Comparison of ENCODE assay signal across 8 cellular contexts in the genomic region with DNA sequence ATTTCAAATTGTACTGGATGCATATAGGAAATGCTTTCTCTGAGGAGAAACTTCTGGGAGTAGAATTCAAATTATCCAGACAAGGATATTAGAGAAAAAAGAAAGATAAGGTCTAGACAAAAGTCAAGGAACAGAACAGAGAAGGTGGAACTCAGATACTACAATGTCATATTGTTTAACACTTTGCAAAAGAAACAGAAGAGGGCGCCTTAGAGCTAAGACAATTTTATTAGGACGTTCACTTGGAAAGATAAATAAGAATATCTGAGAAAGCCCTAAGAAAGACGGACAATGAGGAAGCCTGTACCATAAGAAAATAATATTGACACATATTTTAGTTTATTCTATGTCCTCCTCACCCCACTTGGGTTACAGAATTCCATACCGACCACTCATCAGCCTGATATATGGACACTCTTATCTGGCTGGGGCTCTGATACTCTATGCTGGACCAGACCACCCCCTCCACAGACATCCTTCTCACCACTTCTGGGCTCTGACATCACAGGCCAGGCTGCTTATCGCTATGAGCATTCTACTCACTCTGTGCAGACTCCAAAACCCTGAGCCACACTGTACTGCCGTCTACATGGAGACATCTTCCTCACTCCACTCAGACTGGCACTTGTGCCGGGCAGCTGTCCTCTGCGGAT. TPM values are rescaled to one million over a fixed set of nuclear protein-coding genes. Genes with fewer than 3 reads are reported as not detected.
DNase-seq lines count a peak whose midpoint lies in the region; ATAC-seq and TF ChIP-seq lines count a peak whose summit lies in the region.

No MANE protein-coding gene starts in this region.

- CTCF ChIA-PET in CD4-positive, alpha-beta T cell (lab: Charles Lee) = interaction anchor here (0.7 to 2.4 kb wide), 12 partner anchors 9 to 850 kb away, joined by 3 to 11 read pairs (median 3); partner anchors contain the start of genes AK3, RCL1 and SPATA6L

- no peaks in the 10 kb centered on the region for H3K27me3 Mint-ChIP-seq in CD4-positive, alpha-beta T cell

- H3K36me3 Mint-ChIP-seq in CD4-positive, alpha-beta T cell (ENCODE audit: low read depth) = no peaks in the 10 kb centered on the region
- H3K36me3 Mint-ChIP-seq in activated naive CD4-positive, alpha-beta T cell treated with anti-CD3 and anti-CD28 coated beads, Interleukin-2, amount 50 U/mL, for 72 hours = no peaks in the 10 kb centered on the region

- H3K27me3 ChIP-seq in CD4-positive, alpha-beta T cell (ENCODE audit: control insufficient read depth, insufficient read depth, low read length) = no peaks in the 10 kb centered on the region
- H3K27me3 ChIP-seq in prostate gland (replicated peaks; ENCODE audit: insufficient read depth) = no peaks in the 10 kb centered on the region

- H3K9me3 ChIP-seq in CD4-positive, alpha-beta T cell (ENCODE audit: control insufficient read depth, low read length) = no peaks in the 10 kb centered on the region
- no peaks in the 10 kb centered on the region for H3K9me3 ChIP-seq in SK-N-MC (ENCODE audit: low read depth, low read length)
- H3K9me3 ChIP-seq in prostate gland = no peaks in the 10 kb centered on the region

- H3K4me3 ChIP-seq in SK-N-MC (no peak overlapping the region), fibroblast of pulmonary artery (replicated peaks; ENCODE audit: low read depth, low read length) (no peak overlapping the region), prostate gland (no peak overlapping the region)

- H3K9me3 Mint-ChIP-seq in CD4-positive, alpha-beta T cell = no peaks in the 10 kb centered on the region
- no peaks in the 10 kb centered on the region for H3K9me3 Mint-ChIP-seq in activated naive CD4-positive, alpha-beta T cell treated with anti-CD3 and anti-CD28 coated beads, Interleukin-2, amount 50 U/mL, for 72 hours

- intact Hi-C loops in CD4-positive, alpha-beta T cell (cut with DNase I, micrococcal nuclease) = no loop called here
- intact Hi-C loops in prostate gland (cut with DNase I) = no loop called here

- H3K4me1 ChIP-seq in prostate gland (replicated peaks) = no peaks in the 10 kb centered on the region

- DNase-seq in CD4-positive, alpha-beta T cell = no peak
- DNase-seq in HT1080 (ENCODE audit: low read depth) (peak; percentile 42), SK-N-MC (ENCODE audit: low read depth, low spot score) (peak; percentile 44), fibroblast of pulmonary artery (ENCODE audit: low read depth) (peak; percentile 69), prostate gland (ENCODE audit: low spot score) (no peak), middle frontal gyrus (ENCODE audit: extremely low spot score, low spot score) (no peak)
- no peak for DNase-seq in activated naive CD4-positive, alpha-beta T cell treated with anti-CD3 and anti-CD28 coated beads, Interleukin-2, amount 50 U/mL, for 72 hours (ENCODE audit: low spot score in 2 of 2)

- WGBS in prostate gland = 37% methylated on average over 8 of the region's 8 CpGs

- peak; percentile 72 for ATAC-seq in CD4-positive, alpha-beta T cell (ENCODE audit: poor library complexity)
- ATAC-seq in GM19455 (IDR thresholded peaks at IDR 0.05; ENCODE audit: unreplicated experiment) = no peak
- ATAC-seq in activated naive CD4-positive, alpha-beta T cell treated with anti-CD3 and anti-CD28 coated beads, Interleukin-2, amount 50 U/mL, for 72 hours = no peak

- H3K36me3 ChIP-seq in SK-N-MC (ENCODE audit: insufficient read depth, low read length) (no peaks in the 10 kb centered on the region), prostate gland (no peaks in the 10 kb centered on the region)

- H3K27ac Mint-ChIP-seq in CD4-positive, alpha-beta T cell = no peak overlapping the region
- H3K27ac Mint-ChIP-seq in activated naive CD4-positive, alpha-beta T cell treated with anti-CD3 and anti-CD28 coated beads, Interleukin-2, amount 50 U/mL, for 72 hours = no peak overlapping the region

- peak; percentile 69 for TF ChIP-seq CTCF in CD4-positive, alpha-beta T cell (IDR thresholded peaks at IDR 0.05)
- peak; percentile 69 for TF ChIP-seq CTCF in fibroblast of pulmonary artery (IDR thresholded peaks at IDR 0.05; ENCODE audit: low read length, missing control alignments)
- peak in 3 of 4 experiments; percentile 31 to 52 (median 51) for TF ChIP-seq CTCF in prostate gland (IDR thresholded peaks at IDR 0.05)

- no peak overlapping the region for H3K27ac ChIP-seq in CD4-positive, alpha-beta T cell (ENCODE audit: low read depth, low read length)
- H3K27ac ChIP-seq in SK-N-MC (no peak overlapping the region), prostate gland (no peak overlapping the region)

- POLR2A ChIA-PET in CD4-positive, alpha-beta T cell (lab: Charles Lee) = interaction anchor here (0.5 to 1.2 kb wide), 2 partner anchors 71 to 96 kb away, joined by 3 read pairs; partner anchors contain the start of gene CDC37L1

- no peaks in the 10 kb centered on the region for H3K4me1 Mint-ChIP-seq in CD4-positive, alpha-beta T cell (ENCODE audit: low read depth)

- H3K4me3 Mint-ChIP-seq in CD4-positive, alpha-beta T cell = no peak overlapping the region

- no peak for TF ChIP-seq POLR2A in prostate gland (IDR thresholded peaks at IDR 0.05)

- no peak overlapping the region for H3K9ac ChIP-seq in SK-N-MC (ENCODE audit: insufficient read length)

RNA-seq across cellular contexts. Expression of gene AK3, which starts 9.1 kb away (rescaled TPM):
- total RNA-seq in CD4-positive, alpha-beta T cell = 10 to 100 TPM; 19.9 to 20.9 TPM
- 55.9 and 88.8 TPM in 2 replicates for total RNA-seq in HT1080 (2014; rRNA removed; shearing (Covaris generic))
- 39.9 and 50.4 TPM in 2 replicates for polyA plus RNA-seq in HT1080 (2015; cell fraction: cytosol; rRNA removed)
- polyA plus RNA-seq in HT1080 (2015; cell fraction: nucleus; rRNA removed) = 24.0 and 24.3 TPM in 2 replicates
- 10 to 100 TPM; 44.8 to 74.3 TPM for total RNA-seq in prostate gland
- total RNA-seq in activated naive CD4-positive, alpha-beta T cell treated with anti-CD3 and anti-CD28 coated beads, Interleukin-2, amount 50 U/mL, for 72 hours = 10 to 100 TPM; 37.5 to 44.9 TPM

RNA-seq across cellular contexts. Expression of gene RCL1, which starts 42.6 kb away (rescaled TPM):
- 10 to 100 TPM; 33.8 to 35.5 TPM for total RNA-seq in CD4-positive, alpha-beta T cell
- 31.6 and 34.7 TPM in 2 replicates for total RNA-seq in HT1080 (2014; rRNA removed; shearing (Covaris generic))
- 34.6 and 44.2 TPM in 2 replicates for polyA plus RNA-seq in HT1080 (2015; cell fraction: cytosol; rRNA removed)
- polyA plus RNA-seq in HT1080 (2015; cell fraction: nucleus; rRNA removed) = 39.5 and 44.6 TPM in 2 replicates
- 10 to 100 TPM; 18.9 to 29.3 TPM for total RNA-seq in prostate gland
- total RNA-seq in activated naive CD4-positive, alpha-beta T cell treated with anti-CD3 and anti-CD28 coated beads, Interleukin-2, amount 50 U/mL, for 72 hours = 10 to 100 TPM; 18.2 to 32.0 TPM

Comparison
In these comparisons a context has a peak if more than half of its experiments do, and no peak if none do; other contexts are left out.
1. DNase-seq: peak in HT1080 (single experiment), SK-N-MC (single experiment) and fibroblast of pulmonary artery (single experiment); none in CD4-positive, alpha-beta T cell (0 of 10), prostate gland (single experiment), middle frontal gyrus (single experiment) and activated naive CD4-positive, alpha-beta T cell treated with anti-CD3 and anti-CD28 coated beads, Interleukin-2, amount 50 U/mL, for 72 hours (0 of 2).
2. Peak in every context shown above with its lines, with median percentiles within 50 percentile points of each other: CTCF ChIP-seq.